In the genomic region with DNA sequence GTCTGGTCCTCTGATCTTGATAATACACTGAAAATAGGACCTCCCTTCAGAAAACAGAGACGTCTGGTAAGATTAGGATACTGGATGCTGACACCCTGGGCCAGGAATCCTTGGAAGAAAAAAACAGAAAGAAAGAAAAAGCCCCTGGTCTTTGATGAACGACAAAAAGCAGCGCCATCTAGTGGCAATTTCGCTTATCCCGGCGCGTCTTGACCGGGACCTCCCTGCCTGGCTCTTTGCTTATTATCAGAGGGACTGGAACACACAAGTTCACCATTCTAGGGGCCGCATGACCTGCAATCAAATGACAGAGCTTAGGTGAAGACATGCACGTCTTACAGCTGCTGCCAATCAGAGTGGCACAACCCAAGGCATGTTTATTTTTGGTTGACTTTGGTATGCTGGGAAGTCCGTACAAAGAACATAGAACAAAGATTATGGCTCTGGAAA, we compare ENCODE assay signal across 8 cellular contexts.
DNase-seq lines count a peak whose midpoint lies in the region; ATAC-seq and TF ChIP-seq lines count a peak whose summit lies in the region.

No MANE protein-coding gene starts in this region.

- H3K4me3 ChIP-seq in GM23338 (no peak overlapping the region), suprapubic skin (no peak overlapping the region)

- H3K9me3 Mint-ChIP-seq in GM23338: peaks cover 3% of the 10 kb centered on the region; the same call in 1 of the 3 replicates
- H3K9me3 Mint-ChIP-seq in T-helper 2 cell treated with Interferon-gamma antibody and Interleukin-4, amounts not matched to agents 5 μg/mL and 100 μg/mL, for 36 hours: no peaks in the 10 kb centered on the region

- peak overlapping the region; percentile 16 for H2AFZ ChIP-seq in GM23338

- H3K4me1 ChIP-seq in GM23338 (ENCODE audit: insufficient read depth) (peaks cover 20% of the 10 kb centered on the region), suprapubic skin (peaks cover 15% of the 10 kb centered on the region)

- ATAC-seq in GM23338 (peak; percentile 93), HG03139 (IDR thresholded peaks at IDR 0.05; ENCODE audit: unreplicated experiment) (no peak)

- H3K36me3 ChIP-seq in GM23338 (ENCODE audit: insufficient read depth): no peaks in the 10 kb centered on the region
- no peaks in the 10 kb centered on the region for H3K36me3 ChIP-seq in suprapubic skin

- H3K27ac Mint-ChIP-seq in GM23338: no peak overlapping the region
- H3K27ac Mint-ChIP-seq in T-helper 2 cell treated with Interferon-gamma antibody and Interleukin-4, amounts not matched to agents 5 μg/mL and 100 μg/mL, for 36 hours: no peak overlapping the region

- H3K27ac ChIP-seq in GM23338 (ENCODE audit: low read depth) (no peak overlapping the region), suprapubic skin (no peak overlapping the region)

- no peaks in the 10 kb centered on the region for H3K79me2 ChIP-seq in GM23338 (replicated peaks; ENCODE audit: insufficient read depth)

- no peak overlapping the region for H3K4me2 ChIP-seq in GM23338

- WGBS in suprapubic skin: 11% methylated on average over 11 of the region's 11 CpGs

- peaks cover 2% of the 10 kb centered on the region for H3K27me3 Mint-ChIP-seq in GM23338 (ENCODE audit: insufficient read depth, low read depth, poor library complexity)
- peaks cover 4% of the 10 kb centered on the region for H3K27me3 Mint-ChIP-seq in T-helper 2 cell treated with Interferon-gamma antibody and Interleukin-4, amounts not matched to agents 5 μg/mL and 100 μg/mL, for 36 hours (ENCODE audit: low read depth)

- DNase-seq in DMS53 treated with DMSO at 0.1 percent for 48 hours (lab: John Stamatoyannopoulos, UW; ENCODE audit: unreplicated experiment) (peak; percentile 8), GM23338 (ENCODE audit: low spot score) (peak; percentile 97), NCI-H146 (lab: John Stamatoyannopoulos, UW) (peak; percentile 67), dermis microvascular lymphatic vessel endothelial cell (ENCODE audit: low read depth in 2 of 2) (peak; percentile 50 to 83), lung microvascular endothelial cell (ENCODE audit: low read depth in 2 of 2) (peak; percentile 81), suprapubic skin (ENCODE audit: low spot score in 2 of 2) (peak; percentile 76 to 83)
- DNase-seq in T-helper 2 cell treated with Interferon-gamma antibody and Interleukin-4, amounts not matched to agents 5 μg/mL and 100 μg/mL, for 36 hours (ENCODE audit: low spot score): peak; percentile 10

- TF ChIP-seq EP300 in suprapubic skin (IDR thresholded peaks at IDR 0.05): no peak

- no peaks in the 10 kb centered on the region for H3K36me3 Mint-ChIP-seq in GM23338 (ENCODE audit: low read depth)
- H3K36me3 Mint-ChIP-seq in T-helper 2 cell treated with Interferon-gamma antibody and Interleukin-4, amounts not matched to agents 5 μg/mL and 100 μg/mL, for 36 hours (ENCODE audit: low read depth): no peaks in the 10 kb centered on the region

- H3K9me2 ChIP-seq in GM23338 (ENCODE audit: insufficient read depth): no peaks in the 10 kb centered on the region

- no peaks in the 10 kb centered on the region for H3F3A ChIP-seq in GM23338 (replicated peaks; ENCODE audit: low read depth)

- no peaks in the 10 kb centered on the region for H3K9me3 ChIP-seq in suprapubic skin

- TF ChIP-seq CTCF in GM23338 (conservative IDR thresholded peaks at IDR 0.05; ENCODE audit: low read depth in 2 of 2): peak; percentile 82 to 84
- TF ChIP-seq CTCF in suprapubic skin (IDR thresholded peaks at IDR 0.05): peak; percentile 15 to 63

- no peaks in the 10 kb centered on the region for H4K20me1 ChIP-seq in GM23338 (replicated peaks; ENCODE audit: insufficient read depth)

- peaks cover 23% of the 10 kb centered on the region for H3K4me1 Mint-ChIP-seq in GM23338
- peaks cover 3% of the 10 kb centered on the region for H3K4me1 Mint-ChIP-seq in T-helper 2 cell treated with Interferon-gamma antibody and Interleukin-4, amounts not matched to agents 5 μg/mL and 100 μg/mL, for 36 hours (ENCODE audit: low read depth)

- H3K27me3 ChIP-seq in GM23338 (ENCODE audit: insufficient read depth) (no peaks in the 10 kb centered on the region), suprapubic skin (no peaks in the 10 kb centered on the region)

- no peak overlapping the region for H3K4me3 Mint-ChIP-seq in GM23338
- H3K4me3 Mint-ChIP-seq in T-helper 2 cell treated with Interferon-gamma antibody and Interleukin-4, amounts not matched to agents 5 μg/mL and 100 μg/mL, for 36 hours: no peak overlapping the region

- TF ChIP-seq POLR2A in suprapubic skin (IDR thresholded peaks at IDR 0.05): no peak

TF ChIP-seq in GM23338, 12 proteins besides CTCF, POLR2A, EP300 and RAD21 (continues in another document):
- TF ChIP-seq ZNF114 (CRISPR knock-in tag; IDR thresholded peaks at IDR 0.05) (no peak), ZNF331 (CRISPR knock-in tag; IDR thresholded peaks at IDR 0.05; ENCODE audit: low read depth) (no peak), STAT1 (IDR thresholded peaks at IDR 0.05; ENCODE audit: unreplicated experiment) (no peak), POLR2AphosphoS5 (IDR thresholded peaks at IDR 0.05; ENCODE audit: low read depth) (no peak), EZH2 (IDR thresholded peaks at IDR 0.05; ENCODE audit: low read depth, unreplicated experiment) (no peak), EZH2phosphoT487 (IDR thresholded peaks at IDR 0.05; ENCODE audit: unreplicated experiment) (no peak)
- TF ChIP-seq, protein P1, sequence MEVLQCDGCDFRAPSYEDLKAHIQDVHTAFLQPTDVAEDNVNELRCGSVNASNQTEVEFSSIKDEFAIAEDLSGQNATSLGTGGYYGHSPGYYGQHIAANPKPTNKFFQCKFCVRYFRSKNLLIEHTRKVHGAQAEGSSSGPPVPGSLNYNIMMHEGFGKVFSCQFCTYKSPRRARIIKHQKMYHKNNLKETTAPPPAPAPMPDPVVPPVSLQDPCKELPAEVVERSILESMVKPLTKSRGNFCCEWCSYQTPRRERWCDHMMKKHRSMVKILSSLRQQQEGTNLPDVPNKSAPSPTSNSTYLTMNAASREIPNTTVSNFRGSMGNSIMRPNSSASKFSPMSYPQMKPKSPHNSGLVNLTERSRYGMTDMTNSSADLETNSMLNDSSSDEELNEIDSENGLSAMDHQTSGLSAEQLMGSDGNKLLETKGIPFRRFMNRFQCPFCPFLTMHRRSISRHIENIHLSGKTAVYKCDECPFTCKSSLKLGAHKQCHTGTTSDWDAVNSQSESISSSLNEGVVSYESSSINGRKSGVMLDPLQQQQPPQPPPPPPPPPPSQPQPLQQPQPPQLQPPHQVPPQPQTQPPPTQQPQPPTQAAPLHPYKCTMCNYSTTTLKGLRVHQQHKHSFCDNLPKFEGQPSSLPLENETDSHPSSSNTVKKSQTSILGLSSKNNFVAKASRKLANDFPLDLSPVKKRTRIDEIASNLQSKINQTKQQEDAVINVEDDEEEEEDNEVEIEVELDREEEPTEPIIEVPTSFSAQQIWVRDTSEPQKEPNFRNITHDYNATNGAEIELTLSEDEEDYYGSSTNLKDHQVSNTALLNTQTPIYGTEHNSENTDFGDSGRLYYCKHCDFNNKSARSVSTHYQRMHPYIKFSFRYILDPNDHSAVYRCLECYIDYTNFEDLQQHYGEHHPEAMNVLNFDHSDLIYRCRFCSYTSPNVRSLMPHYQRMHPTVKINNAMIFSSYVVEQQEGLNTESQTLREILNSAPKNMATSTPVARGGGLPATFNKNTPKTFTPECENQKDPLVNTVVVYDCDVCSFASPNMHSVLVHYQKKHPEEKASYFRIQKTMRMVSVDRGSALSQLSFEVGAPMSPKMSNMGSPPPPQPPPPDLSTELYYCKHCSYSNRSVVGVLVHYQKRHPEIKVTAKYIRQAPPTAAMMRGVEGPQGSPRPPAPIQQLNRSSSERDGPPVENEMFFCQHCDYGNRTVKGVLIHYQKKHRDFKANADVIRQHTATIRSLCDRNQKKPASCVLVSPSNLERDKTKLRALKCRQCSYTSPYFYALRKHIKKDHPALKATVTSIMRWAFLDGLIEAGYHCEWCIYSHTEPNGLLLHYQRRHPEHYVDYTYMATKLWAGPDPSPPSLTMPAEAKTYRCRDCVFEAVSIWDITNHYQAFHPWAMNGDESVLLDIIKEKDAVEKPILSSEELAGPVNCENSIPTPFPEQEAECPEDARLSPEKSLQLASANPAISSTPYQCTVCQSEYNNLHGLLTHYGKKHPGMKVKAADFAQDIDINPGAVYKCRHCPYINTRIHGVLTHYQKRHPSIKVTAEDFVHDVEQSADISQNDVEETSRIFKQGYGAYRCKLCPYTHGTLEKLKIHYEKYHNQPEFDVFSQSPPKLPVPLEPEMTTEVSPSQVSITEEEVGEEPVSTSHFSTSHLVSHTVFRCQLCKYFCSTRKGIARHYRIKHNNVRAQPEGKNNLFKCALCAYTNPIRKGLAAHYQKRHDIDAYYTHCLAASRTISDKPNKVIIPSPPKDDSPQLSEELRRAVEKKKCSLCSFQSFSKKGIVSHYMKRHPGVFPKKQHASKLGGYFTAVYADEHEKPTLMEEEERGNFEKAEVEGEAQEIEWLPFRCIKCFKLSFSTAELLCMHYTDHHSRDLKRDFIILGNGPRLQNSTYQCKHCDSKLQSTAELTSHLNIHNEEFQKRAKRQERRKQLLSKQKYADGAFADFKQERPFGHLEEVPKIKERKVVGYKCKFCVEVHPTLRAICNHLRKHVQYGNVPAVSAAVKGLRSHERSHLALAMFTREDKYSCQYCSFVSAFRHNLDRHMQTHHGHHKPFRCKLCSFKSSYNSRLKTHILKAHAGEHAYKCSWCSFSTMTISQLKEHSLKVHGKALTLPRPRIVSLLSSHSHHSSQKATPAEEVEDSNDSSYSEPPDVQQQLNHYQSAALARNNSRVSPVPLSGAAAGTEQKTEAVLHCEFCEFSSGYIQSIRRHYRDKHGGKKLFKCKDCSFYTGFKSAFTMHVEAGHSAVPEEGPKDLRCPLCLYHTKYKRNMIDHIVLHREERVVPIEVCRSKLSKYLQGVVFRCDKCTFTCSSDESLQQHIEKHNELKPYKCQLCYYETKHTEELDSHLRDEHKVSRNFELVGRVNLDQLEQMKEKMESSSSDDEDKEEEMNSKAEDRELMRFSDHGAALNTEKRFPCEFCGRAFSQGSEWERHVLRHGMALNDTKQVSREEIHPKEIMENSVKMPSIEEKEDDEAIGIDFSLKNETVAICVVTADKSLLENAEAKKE (CRISPR knock-in tag; IDR thresholded peaks at IDR 0.05): no peak
- TF ChIP-seq, protein P2, sequence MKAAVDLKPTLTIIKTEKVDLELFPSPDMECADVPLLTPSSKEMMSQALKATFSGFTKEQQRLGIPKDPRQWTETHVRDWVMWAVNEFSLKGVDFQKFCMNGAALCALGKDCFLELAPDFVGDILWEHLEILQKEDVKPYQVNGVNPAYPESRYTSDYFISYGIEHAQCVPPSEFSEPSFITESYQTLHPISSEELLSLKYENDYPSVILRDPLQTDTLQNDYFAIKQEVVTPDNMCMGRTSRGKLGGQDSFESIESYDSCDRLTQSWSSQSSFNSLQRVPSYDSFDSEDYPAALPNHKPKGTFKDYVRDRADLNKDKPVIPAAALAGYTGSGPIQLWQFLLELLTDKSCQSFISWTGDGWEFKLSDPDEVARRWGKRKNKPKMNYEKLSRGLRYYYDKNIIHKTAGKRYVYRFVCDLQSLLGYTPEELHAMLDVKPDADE (IDR thresholded peaks at IDR 0.05): no peak

Comparison
In these comparisons a context has a peak if more than half of its experiments do, and no peak if none do; other contexts are left out.
1. DNase-seq: peak in every context shown above with its lines; median percentile 97 in GM23338; 81 in lung microvascular endothelial cell; 80 in suprapubic skin; 67 in NCI-H146; 66 in dermis microvascular lymphatic vessel endothelial cell; 10 in T-helper 2 cell treated with Interferon-gamma antibody and Interleukin-4, amounts not matched to agents 5 μg/mL and 100 μg/mL, for 36 hours; 8 in DMS53 treated with DMSO at 0.1 percent for 48 hours.